12 cellular contexts compared by ENCODE assay signal in genomic region chr14:91395466-91395865, GRCh38. TPM values are rescaled to one million over a fixed set of nuclear protein-coding genes. Genes with fewer than 3 reads are reported as not detected.
A peak's percentile ranks its signal among the peaks of the same experiment; 100 is the strongest.
DNase-seq lines count a peak whose midpoint lies in the region; FAIRE-seq and TF ChIP-seq lines count a peak whose summit lies in the region.
"Had no signal": no experiment of that assay in that cellular context is flagged by ENCODE, and none has a peak within 500 bp of the region (broad histone marks: within the 10 kb centered on the region; RNA-seq: fewer than 3 reads in every experiment).

No MANE protein-coding gene starts in this region.

- H2AFZ ChIP-seq in astrocyte (ENCODE audit: low read depth, low read length) = no peak overlapping the region

- H3K4me2 ChIP-seq in BLaER1 (peak overlapping the region; percentile 87), astrocyte (ENCODE audit: low read length) (no peak overlapping the region)
- H3K4me2 ChIP-seq: KMS-11 had no signal

- H4K20me1 ChIP-seq in BLaER1 (peaks cover 100% of the 10 kb centered on the region), astrocyte (ENCODE audit: insufficient read depth, low read length) (no peaks in the 10 kb centered on the region)

- peaks cover 7% of the 10 kb centered on the region for H3K27me3 Mint-ChIP-seq in astrocyte (ENCODE audit: low read depth, unreplicated experiment)

- no peak for DNase-seq in HL-60 (ENCODE audit: low read depth in 1 of 2, low spot score in 1 of 2)
- no peak for DNase-seq in astrocyte (ENCODE audit: low read depth)
- no peak for DNase-seq in NAMALWA (ENCODE audit: low spot score)
- no peak for DNase-seq in HuH-7 (ENCODE audit: low spot score)
- no peak for DNase-seq in DMS53 treated with DMSO at 0.1 percent for 48 hours (lab: John Stamatoyannopoulos, UW; ENCODE audit: unreplicated experiment)
- DNase-seq in superior temporal gyrus (ENCODE audit: extremely low spot score) = no peak
- DNase-seq: BE2C; NCI-H2029; stimulated activated CD4-positive, alpha-beta T cell treated with anti-CD3 and anti-CD28 coated beads, Interleukin-15, amount 100 ng/mL, for 24 hours had no signal

- no peak for FAIRE-seq in astrocyte (lab: Jason Lieb, UNC)

- H3K4me3 ChIP-seq in BLaER1 (no peak overlapping the region), HL-60 (replicated peaks; ENCODE audit: insufficient read depth, low read length) (no peak overlapping the region), astrocyte (ENCODE audit: insufficient read depth, low read depth, low read length) (no peak overlapping the region), mucosa of rectum (ENCODE audit: low read length in 2 of 2) (peak overlapping the region in 1 of 2 donors; percentile 56)

- H3K9ac ChIP-seq in BLaER1 = no peak overlapping the region; the same call in 1 of the 2 replicates
- no peak overlapping the region for H3K9ac ChIP-seq in astrocyte (ENCODE audit: low read length)
- peak overlapping the region in 1 of 2 donors; percentile 47 for H3K9ac ChIP-seq in mucosa of rectum (ENCODE audit: low read depth in 1 of 2, low read length in 2 of 2)
- H3K9ac ChIP-seq: KMS-11 had no signal

- H3K9me3 ChIP-seq in BLaER1 (no peaks in the 10 kb centered on the region), astrocyte (ENCODE audit: insufficient read depth, low read depth, low read length) (no peaks in the 10 kb centered on the region), mucosa of rectum (ENCODE audit: control insufficient read depth in 2 of 2, low read length in 2 of 2) (no peaks in the 10 kb centered on the region)
- H3K9me3 ChIP-seq: BE2C had no signal

- H3K4me3 Mint-ChIP-seq in astrocyte (ENCODE audit: unreplicated experiment) = peak overlapping the region; percentile 50

- no peaks in the 10 kb centered on the region for H3K27me3 ChIP-seq in BLaER1
- no peaks in the 10 kb centered on the region for H3K27me3 ChIP-seq in HL-60 (ENCODE audit: insufficient read depth, poor library complexity, severe bottlenecking)
- H3K27me3 ChIP-seq in astrocyte (ENCODE audit: insufficient read depth, low read length) = peaks cover 21% of the 10 kb centered on the region
- H3K27me3 ChIP-seq in mucosa of rectum (ENCODE audit: control insufficient read depth in 2 of 2, insufficient read depth in 2 of 2, low read length in 2 of 2) = no peaks in the 10 kb centered on the region
- H3K27me3 ChIP-seq: BE2C had no signal

- peaks cover 1% of the 10 kb centered on the region for H3K36me3 Mint-ChIP-seq in astrocyte (ENCODE audit: low read depth, unreplicated experiment)

- TF ChIP-seq CTCF in HL-60 (IDR thresholded peaks at IDR 0.05; ENCODE audit: insufficient read depth, low read length) (no peak), astrocyte (IDR thresholded peaks at IDR 0.05; ENCODE audit: insufficient read depth, low read depth, low read length) (no peak)

- H3K36me3 ChIP-seq in BLaER1 = no peaks in the 10 kb centered on the region
- no peaks in the 10 kb centered on the region for H3K36me3 ChIP-seq in astrocyte (ENCODE audit: insufficient read depth, low read length)
- H3K36me3 ChIP-seq in mucosa of rectum (ENCODE audit: control insufficient read depth in 2 of 2, insufficient read depth in 2 of 2, low read length in 2 of 2) = no peaks in the 10 kb centered on the region
- H3K36me3 ChIP-seq: BE2C had no signal

- peaks cover 16% of the 10 kb centered on the region for H3K4me1 Mint-ChIP-seq in astrocyte (ENCODE audit: low read depth, unreplicated experiment)

- no peak overlapping the region for H3K27ac Mint-ChIP-seq in astrocyte (ENCODE audit: unreplicated experiment)

- no peaks in the 10 kb centered on the region for H3K79me2 ChIP-seq in astrocyte (ENCODE audit: insufficient read depth, low read length)

- no peaks in the 10 kb centered on the region for H3K9me3 Mint-ChIP-seq in astrocyte (ENCODE audit: unreplicated experiment)

- H3K4me1 ChIP-seq in BLaER1 (peaks cover 100% of the 10 kb centered on the region), astrocyte (ENCODE audit: insufficient read depth, low read length) (no peaks in the 10 kb centered on the region), mucosa of rectum (ENCODE audit: control insufficient read depth in 2 of 2, insufficient read depth in 2 of 2, low read length in 2 of 2) (peaks cover 46 to 47% of the 10 kb centered on the region in 2 donors)
- H3K4me1 ChIP-seq: BE2C had no signal

- peak overlapping the region; percentile 73 for H3K27ac ChIP-seq in BLaER1
- peak overlapping the region; percentile 77 for H3K27ac ChIP-seq in HL-60 (replicated peaks)
- H3K27ac ChIP-seq in astrocyte (ENCODE audit: low read depth, low read length) = no peak overlapping the region
- peak overlapping the region; percentile 67 to 88 for H3K27ac ChIP-seq in mucosa of rectum (ENCODE audit: low read depth in 2 of 2, low read length in 2 of 2)
- H3K27ac ChIP-seq: KMS-11 had no signal

RNA-seq across cellular contexts. Expression of gene CCDC88C, which starts 22.2 kb away (rescaled TPM):
- 8.9 and 12.4 TPM in 2 replicates for total RNA-seq in astrocyte
